Comparison of ENCODE assay signal across 7 cellular contexts in the genomic region with DNA sequence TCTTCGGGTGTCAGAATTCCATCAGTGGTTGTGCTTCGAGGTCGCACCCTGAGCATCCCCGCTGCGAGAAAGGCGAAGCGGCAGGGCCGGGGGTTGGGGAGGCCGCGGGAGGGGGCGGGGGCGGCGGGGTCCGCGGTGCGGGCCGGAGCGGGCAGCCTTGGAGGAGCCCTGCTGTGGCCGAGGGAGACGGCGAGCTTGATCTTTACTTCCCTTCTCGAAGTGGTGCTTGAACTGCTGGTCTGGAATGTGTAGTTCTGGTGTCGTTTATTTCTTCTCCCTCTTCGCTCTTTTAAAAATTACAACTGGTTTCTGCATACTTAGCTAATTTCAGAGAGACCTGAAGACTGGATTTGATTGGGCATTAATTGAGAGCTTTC. TPM values are rescaled to one million over a fixed set of nuclear protein-coding genes. Genes with fewer than 3 reads are reported as not detected.
DNase-seq lines count a peak whose midpoint lies in the region; FAIRE-seq and TF ChIP-seq lines count a peak whose summit lies in the region.

No MANE protein-coding gene starts in this region.

- peak overlapping the region; percentile 65 for H3K9ac ChIP-seq in endocrine pancreas (ENCODE audit: control insufficient read depth, insufficient read depth, low read length)
- H3K9ac ChIP-seq in muscle layer of colon (ENCODE audit: low read length), result peak overlapping the region; percentile 51

- TF ChIP-seq CTCF in Peyer's patch (IDR thresholded peaks at IDR 0.05) (no peak), D721Med (IDR thresholded peaks at IDR 0.05; ENCODE audit: insufficient read depth, missing control alignments) (no peak)

- H3K4me1 ChIP-seq in Peyer's patch, result peaks cover 0 to 8% (median 3%) of the 10 kb centered on the region in 4 donors
- H3K4me1 ChIP-seq in endocrine pancreas (ENCODE audit: control insufficient read depth, insufficient read depth, low read length), result peaks cover 4% of the 10 kb centered on the region
- H3K4me1 ChIP-seq in muscle layer of colon (ENCODE audit: insufficient read depth, low read length), result peaks cover 21% of the 10 kb centered on the region

- H3K27me3 ChIP-seq in H7 (ENCODE audit: control insufficient read depth, insufficient read depth, low read length) (peaks cover 18% of the 10 kb centered on the region), Peyer's patch (no peaks in the 10 kb centered on the region), endocrine pancreas (ENCODE audit: control insufficient read depth, insufficient read depth, low read length) (no peaks in the 10 kb centered on the region), muscle layer of colon (ENCODE audit: control insufficient read depth in 1 of 2, insufficient read depth in 2 of 2, low read length in 2 of 2) (no peaks in the 10 kb centered on the region)

- H3K9me3 ChIP-seq in Peyer's patch (no peaks in the 10 kb centered on the region), endocrine pancreas (ENCODE audit: control insufficient read depth, low read length) (no peaks in the 10 kb centered on the region), muscle layer of colon (ENCODE audit: low read length) (no peaks in the 10 kb centered on the region)

- DNase-seq in H7 (peak; percentile 76), Peyer's patch (peak in 1 of 3 donors; percentile 51), D721Med (ENCODE audit: insufficient read length, low spot score) (no peak), NCI-H524 treated with DMSO at 0.1 percent for 48 hours (lab: John Stamatoyannopoulos, UW) (no peak)
- DNase-seq in activated CD8-positive, alpha-beta memory T cell treated with anti-CD3 and anti-CD28 coated beads, Interleukin-2, amount 50 U/mL, for 48 hours, result no peak

- H3K4me3 ChIP-seq in H7 (ENCODE audit: insufficient read depth, low read depth, low read length) (peak overlapping the region; percentile 92), Peyer's patch (peak overlapping the region; percentile 89 to 96 (median 93)), endocrine pancreas (ENCODE audit: control insufficient read depth, insufficient read depth, low read length) (peak overlapping the region; percentile 82), muscle layer of colon (ENCODE audit: low read depth in 1 of 2, low read length in 2 of 2) (peak overlapping the region; percentile 60 to 75)

- no peaks in the 10 kb centered on the region for H3K36me3 ChIP-seq in H7 (replicated peaks; ENCODE audit: control insufficient read depth, insufficient read depth, low read length)
- no peaks in the 10 kb centered on the region for H3K36me3 ChIP-seq in Peyer's patch
- no peaks in the 10 kb centered on the region for H3K36me3 ChIP-seq in endocrine pancreas (ENCODE audit: control insufficient read depth, insufficient read depth, low read length)
- H3K36me3 ChIP-seq in muscle layer of colon (ENCODE audit: insufficient read depth, low read length), result no peaks in the 10 kb centered on the region

- FAIRE-seq in D721Med (lab: Jason Lieb, UNC), result no peak

- H3K27ac ChIP-seq in Peyer's patch (peak overlapping the region; percentile 88 to 97 (median 94)), muscle layer of colon (ENCODE audit: low read depth, low read length) (peak overlapping the region; percentile 98)

- TF ChIP-seq POLR2A in Peyer's patch (IDR thresholded peaks at IDR 0.05), result no peak

RNA-seq across cellular contexts. Expression of a gene that starts 1.1 kb away (rescaled TPM):
- 252 and 257 TPM in 2 replicates for total RNA-seq in H7 (2014; rRNA removed; shearing (Covaris generic))
- 100 to 1,000 TPM in 3 of 4 donors, 10 to 100 TPM in 1; 86.6 to 530 (median 347) TPM for total RNA-seq in Peyer's patch
